In the genomic region with DNA sequence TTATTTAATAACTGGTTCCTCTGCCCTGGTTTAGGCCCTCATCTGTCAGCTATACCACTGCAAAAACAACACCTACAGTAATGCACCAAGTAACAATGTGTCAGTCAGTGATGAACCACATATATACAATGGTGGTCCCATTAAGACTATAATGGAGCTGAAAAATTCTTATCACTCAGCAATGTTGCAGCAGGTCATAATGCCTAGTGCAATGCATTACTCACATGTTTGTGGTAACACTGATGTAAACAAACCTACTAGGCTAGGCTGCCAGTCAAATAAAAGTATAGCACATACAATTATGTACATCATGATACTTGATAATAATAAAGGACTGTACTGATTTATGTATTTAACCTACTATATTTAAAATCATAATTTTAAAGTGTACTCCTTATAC, we compare ENCODE assay signal across 18 cellular contexts. TPM values are rescaled to one million over a fixed set of nuclear protein-coding genes. Genes with fewer than 3 reads are reported as not detected.
A peak's percentile ranks its signal among the peaks of the same experiment; 100 is the strongest.
DNase-seq lines count a peak whose midpoint lies in the region; ATAC-seq and TF ChIP-seq lines count a peak whose summit lies in the region.
"Had no signal": no experiment of that assay in that cellular context is flagged by ENCODE, and none has a peak within 500 bp of the region (broad histone marks: within the 10 kb centered on the region; RNA-seq: fewer than 3 reads in every experiment).

No MANE protein-coding gene starts in this region.

- intact Hi-C loops in CD8-positive, alpha-beta T cell (cut with DNase I, micrococcal nuclease) = no loop called here
- intact Hi-C loops in cardiac septum (cut with DNase I) = no loop called here

- CTCF ChIA-PET in CD8-positive, alpha-beta T cell (lab: Charles Lee) = no interaction called here
- CTCF ChIA-PET in HEK293 (lab: Yijun Ruan, JAX) = interaction anchor here (0.8 kb wide), 1 partner anchor 78 kb away, joined by 3 read pairs; no protein-coding TSS in a partner anchor

- no peaks in the 10 kb centered on the region for H3K9me3 ChIP-seq in CD8-positive, alpha-beta T cell (ENCODE audit: low read length)
- H3K9me3 ChIP-seq in HEK293 (ENCODE audit: control insufficient read depth, insufficient read depth, low read depth, low read length) = no peaks in the 10 kb centered on the region
- no peaks in the 10 kb centered on the region for H3K9me3 ChIP-seq in adipocyte (ENCODE audit: control insufficient read depth, low read length)
- H3K9me3 ChIP-seq: A549, HAP-1 had no signal

- H3K36me3 Mint-ChIP-seq in CD8-positive, alpha-beta T cell = peaks cover 66% of the 10 kb centered on the region

- H3K36me3 ChIP-seq in CD8-positive, alpha-beta T cell (ENCODE audit: insufficient read depth, low read length) = peaks cover 25% of the 10 kb centered on the region
- H3K36me3 ChIP-seq in HEK293 (ENCODE audit: control insufficient read depth in 2 of 2, insufficient read depth in 1 of 2, low read length in 2 of 2) (peaks cover 40 to 77% of the 10 kb centered on the region in 2 experiments), adipocyte (ENCODE audit: control insufficient read depth, insufficient read depth, low read length, severe bottlenecking) (peaks cover 80% of the 10 kb centered on the region)

- POLR2A ChIA-PET in CD8-positive, alpha-beta T cell (lab: Charles Lee) = no interaction called here
- POLR2A ChIA-PET in HEK293 (lab: Yijun Ruan, JAX) = no interaction called here

- H3K27ac Mint-ChIP-seq in CD8-positive, alpha-beta T cell = peak overlapping the region; percentile 1

- no peaks in the 10 kb centered on the region for H3K27me3 ChIP-seq in CD8-positive, alpha-beta T cell (ENCODE audit: insufficient read depth, low read length)
- no peaks in the 10 kb centered on the region for H3K27me3 ChIP-seq in adipocyte (replicated peaks; ENCODE audit: control insufficient read depth, insufficient read depth, low read length)

- no peaks in the 10 kb centered on the region for H3K27me3 Mint-ChIP-seq in CD8-positive, alpha-beta T cell (ENCODE audit: low read depth)
- H3K27me3 Mint-ChIP-seq: CD8-positive, alpha-beta memory T cell had no signal

- TF ChIP-seq CTCF in CD8-positive, alpha-beta T cell (IDR thresholded peaks at IDR 0.05) = no peak
- TF ChIP-seq CTCF in HEK293 (tag by site-specific recombination; IDR thresholded peaks at IDR 0.05) = no peak

- H3K9me3 Mint-ChIP-seq in CD8-positive, alpha-beta T cell = no peaks in the 10 kb centered on the region
- H3K9me3 Mint-ChIP-seq: CD8-positive, alpha-beta memory T cell had no signal

- H3K4me3 ChIP-seq in CD8-positive, alpha-beta T cell (ENCODE audit: low read depth, low read length) = no peak overlapping the region
- H3K4me3 ChIP-seq in HEK293 (ENCODE audit: low read depth, low read length) = no peak overlapping the region
- H3K4me3 ChIP-seq in adipocyte (ENCODE audit: low read length) = no peak overlapping the region
- H3K4me3 ChIP-seq: A549, HAP-1 had no signal

- no peak overlapping the region for H3K9ac ChIP-seq in adipocyte (ENCODE audit: low read length)

- no peak for ATAC-seq in CD8-positive, alpha-beta T cell
- ATAC-seq: A549, PC-3 had no signal

- no peaks in the 10 kb centered on the region for H3K4me1 ChIP-seq in CD8-positive, alpha-beta T cell (ENCODE audit: insufficient read depth, low read length)
- H3K4me1 ChIP-seq in HEK293 (ENCODE audit: control insufficient read depth, insufficient read depth, low read length) (no peaks in the 10 kb centered on the region), adipocyte (ENCODE audit: control insufficient read depth, insufficient read depth, low read length) (peaks cover 9% of the 10 kb centered on the region)
- H3K4me1 ChIP-seq: A549 had no signal

- H3K27ac ChIP-seq in CD8-positive, alpha-beta T cell (ENCODE audit: low read depth, low read length) = no peak overlapping the region
- no peak overlapping the region for H3K27ac ChIP-seq in HEK293 (ENCODE audit: extremely low read depth, low read depth, low read length)
- H3K27ac ChIP-seq: A549, RWPE1 had no signal

- H3K4me3 Mint-ChIP-seq in CD8-positive, alpha-beta T cell = no peak overlapping the region
- H3K4me3 Mint-ChIP-seq: CD8-positive, alpha-beta memory T cell had no signal

- DNase-seq in CD8-positive, alpha-beta T cell = no peak
- DNase-seq in adipocyte (ENCODE audit: low read depth) (peak; percentile 38), fibroblast of peridontal ligament (ENCODE audit: extremely low read depth) (peak; percentile 5), NCI-H345 treated with DMSO at 0.1 percent for 48 hours (lab: John Stamatoyannopoulos, UW; ENCODE audit: unreplicated experiment) (no peak), NCI-H1105 (lab: John Stamatoyannopoulos, UW) (no peak), NCI-H2171 treated with DMSO at 0.1 percent for 48 hours (lab: John Stamatoyannopoulos, UW) (no peak), cardiac septum (ENCODE audit: low spot score) (no peak)
- DNase-seq: CD8-positive, alpha-beta memory T cell; NCI-H187; NCI-H2107; NCI-H345; NCI-H526; PC-3; SIG-M5 had no signal

- peaks cover 4% of the 10 kb centered on the region for H3K4me1 Mint-ChIP-seq in CD8-positive, alpha-beta T cell (ENCODE audit: low read depth)

TF ChIP-seq in HEK293, 187 proteins besides CTCF, POLR2A, EP300 and RAD21:
- TF ChIP-seq ZNF175 (tag by site-specific recombination; IDR thresholded peaks at IDR 0.05) (no peak), KLF1 (tag by site-specific recombination; IDR thresholded peaks at IDR 0.05) (no peak), ZNF560 (tag by site-specific recombination; IDR thresholded peaks at IDR 0.05; ENCODE audit: borderline replicate concordance) (no peak)
- TF ChIP-seq, protein P1, sequence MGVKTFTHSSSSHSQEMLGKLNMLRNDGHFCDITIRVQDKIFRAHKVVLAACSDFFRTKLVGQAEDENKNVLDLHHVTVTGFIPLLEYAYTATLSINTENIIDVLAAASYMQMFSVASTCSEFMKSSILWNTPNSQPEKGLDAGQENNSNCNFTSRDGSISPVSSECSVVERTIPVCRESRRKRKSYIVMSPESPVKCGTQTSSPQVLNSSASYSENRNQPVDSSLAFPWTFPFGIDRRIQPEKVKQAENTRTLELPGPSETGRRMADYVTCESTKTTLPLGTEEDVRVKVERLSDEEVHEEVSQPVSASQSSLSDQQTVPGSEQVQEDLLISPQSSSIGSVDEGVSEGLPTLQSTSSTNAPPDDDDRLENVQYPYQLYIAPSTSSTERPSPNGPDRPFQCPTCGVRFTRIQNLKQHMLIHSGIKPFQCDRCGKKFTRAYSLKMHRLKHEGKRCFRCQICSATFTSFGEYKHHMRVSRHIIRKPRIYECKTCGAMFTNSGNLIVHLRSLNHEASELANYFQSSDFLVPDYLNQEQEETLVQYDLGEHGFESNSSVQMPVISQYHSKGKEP (tag by site-specific recombination; IDR thresholded peaks at IDR 0.05) = 0 out of 2 replicates have a peak, but pooled peaks have one; percentile 35

RNA-seq across cellular contexts. Expression of gene RARS2, which starts 31.3 kb away (rescaled TPM):
- total RNA-seq in CD8-positive, alpha-beta T cell = 10 to 100 TPM; 15.8 to 20.4 TPM
- total RNA-seq in cardiac septum = 23.6 TPM

RNA-seq across cellular contexts. Expression of gene ORC3, which starts 31.5 kb away (rescaled TPM):
- 1 to 10 TPM; 9.4 to 9.9 TPM for total RNA-seq in CD8-positive, alpha-beta T cell
- 23.0 TPM for total RNA-seq in cardiac septum

Comparison
In these comparisons a context has a peak if more than half of its experiments do, and no peak if none do; other contexts are left out.
1. DNase-seq: peak in adipocyte (single experiment) and fibroblast of peridontal ligament (single experiment); none in CD8-positive, alpha-beta T cell (0 of 7), NCI-H345 treated with DMSO at 0.1 percent for 48 hours (single experiment), NCI-H1105 (single experiment), NCI-H2171 treated with DMSO at 0.1 percent for 48 hours (single experiment) and cardiac septum (single experiment).